Comparison of ENCODE assay signal across 9 cellular contexts in the genomic region with DNA sequence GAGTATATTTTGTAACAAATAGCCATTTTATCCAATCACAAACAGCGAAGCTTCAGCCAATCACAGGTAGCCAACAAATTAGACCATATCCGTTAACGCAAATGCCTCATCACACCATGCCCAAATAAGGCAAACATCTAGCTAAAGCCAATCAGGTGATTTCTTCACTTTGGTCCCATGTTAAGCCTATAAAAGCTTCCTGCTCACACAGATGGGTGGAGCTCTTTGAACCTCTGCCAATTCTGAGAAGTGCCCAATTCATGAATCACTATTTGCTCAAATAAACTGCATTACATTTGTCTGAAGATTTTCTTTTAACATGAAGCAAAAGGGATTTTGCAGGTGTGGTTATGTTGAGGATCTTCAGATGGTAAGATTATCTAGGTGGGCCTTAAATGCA.
A peak's percentile ranks its signal among the peaks of the same experiment; 100 is the strongest.
DNase-seq lines count a peak whose midpoint lies in the region; TF ChIP-seq lines count a peak whose summit lies in the region.
"Had no signal": no experiment of that assay in that cellular context is flagged by ENCODE, and none has a peak within 500 bp of the region (broad histone marks: within the 10 kb centered on the region; RNA-seq: fewer than 3 reads in every experiment).

No MANE protein-coding gene starts in this region.

- H3K79me2 ChIP-seq in smooth muscle cell (ENCODE audit: low read depth), result no peaks in the 10 kb centered on the region

- peaks cover 5% of the 10 kb centered on the region for H3F3A ChIP-seq in smooth muscle cell (ENCODE audit: low read depth)

- no peak overlapping the region for H3K9ac ChIP-seq in smooth muscle cell (ENCODE audit: low read depth)

- no peaks in the 10 kb centered on the region for H3K36me3 ChIP-seq in smooth muscle cell (ENCODE audit: low read depth)

- no peaks in the 10 kb centered on the region for H3K27me3 ChIP-seq in smooth muscle cell (ENCODE audit: low read depth)

- TF ChIP-seq CTCF in HFF-Myc (IDR thresholded peaks at IDR 0.05; ENCODE audit: low read depth, low read length, missing control alignments) (no peak), fibroblast of mammary gland (conservative IDR thresholded peaks at IDR 0.05; ENCODE audit: control insufficient read depth, insufficient read depth, low read depth, low read length) (no peak), smooth muscle cell (IDR thresholded peaks at IDR 0.05; ENCODE audit: borderline replicate concordance, insufficient read depth, poor library complexity, severe bottlenecking) (no peak)

- WGBS in smooth muscle cell (ENCODE audit: low lambda C conversion rate), result 96% methylated on average over 3 of the region's 3 CpGs

- H2AFZ ChIP-seq in smooth muscle cell (ENCODE audit: low read depth), result no peak overlapping the region

- peaks cover 14% of the 10 kb centered on the region for H3K4me1 ChIP-seq in smooth muscle cell (ENCODE audit: low read depth)

- peak; percentile 87 for DNase-seq in HFF-Myc (ENCODE audit: extremely low read depth, low read depth)
- peak; percentile 9 for DNase-seq in SHP77 treated with DMSO at 0.1 percent for 48 hours (lab: John Stamatoyannopoulos, UW)
- peak; percentile 99 for DNase-seq in fibroblast of mammary gland (ENCODE audit: low read depth)
- DNase-seq in smooth muscle cell (lab: John Stamatoyannopoulos, UW; ENCODE audit: unreplicated experiment), result no peak
- no peak for DNase-seq in retina
- DNase-seq in activated gamma-delta T cell treated with Interleukin-2 at 50 U/mL for 16 hours, result no peak
- DNase-seq in stimulated activated CD4-positive, alpha-beta T cell treated with anti-CD3 and anti-CD28 coated beads, Interleukin-15, amount 100 ng/mL, for 24 hours, result no peak
- DNase-seq: immature natural killer cell, NCI-H187 treated with DMSO at 0.1 percent for 48 hours had no signal

- peak overlapping the region; percentile 88 for H3K27ac ChIP-seq in smooth muscle cell (ENCODE audit: low read depth)

- no peaks in the 10 kb centered on the region for H3K9me3 ChIP-seq in smooth muscle cell (replicated peaks; ENCODE audit: low read depth)

- peak overlapping the region; percentile 22 for H3K4me2 ChIP-seq in smooth muscle cell

- no peak overlapping the region for H3K4me3 ChIP-seq in HFF-Myc (replicated peaks; ENCODE audit: low read depth, low read length)
- H3K4me3 ChIP-seq in fibroblast of mammary gland (ENCODE audit: control insufficient read depth, low read depth, low read length), result no peak overlapping the region
- no peak overlapping the region for H3K4me3 ChIP-seq in smooth muscle cell

- H4K20me1 ChIP-seq in smooth muscle cell (ENCODE audit: low read depth), result no peaks in the 10 kb centered on the region

Comparison
In these comparisons a context has a peak if more than half of its experiments do, and no peak if none do; other contexts are left out.
1. DNase-seq: peak in HFF-Myc (single experiment), SHP77 treated with DMSO at 0.1 percent for 48 hours (single experiment) and fibroblast of mammary gland (single experiment); none in smooth muscle cell (single experiment), retina (single experiment), activated gamma-delta T cell treated with Interleukin-2 at 50 U/mL for 16 hours (single experiment) and stimulated activated CD4-positive, alpha-beta T cell treated with anti-CD3 and anti-CD28 coated beads, Interleukin-15, amount 100 ng/mL, for 24 hours (single experiment).